23 cellular contexts compared by ENCODE assay signal in the genomic region with DNA sequence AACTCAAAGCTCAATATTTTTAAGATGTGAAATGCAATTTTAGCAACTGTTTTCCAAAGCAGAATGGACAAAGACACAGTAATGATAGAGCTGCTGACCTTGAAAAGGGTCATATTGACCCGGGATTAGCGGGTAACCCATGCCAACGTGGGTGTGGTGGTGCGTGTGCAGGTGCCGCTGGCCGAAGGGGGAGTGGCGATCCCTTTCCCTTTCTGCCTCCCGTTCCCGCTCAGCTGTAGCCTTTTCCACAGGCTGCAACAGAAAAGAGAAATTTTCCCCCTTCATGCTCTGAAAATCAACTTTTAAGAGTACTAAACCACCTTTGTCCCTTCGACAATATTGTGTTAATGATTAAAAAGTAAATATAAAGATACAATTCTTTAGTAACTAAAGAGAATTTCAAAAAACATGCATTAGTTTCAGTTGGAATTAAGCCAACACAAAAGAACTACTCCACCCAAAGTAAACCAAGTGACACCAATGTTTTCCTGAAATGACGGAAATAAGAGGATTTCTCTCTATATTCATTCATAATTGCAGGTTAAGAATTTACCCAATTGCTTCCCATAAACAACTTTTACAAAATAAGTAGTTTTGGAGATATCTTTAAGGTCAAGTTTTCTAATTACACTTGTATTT.
A peak's percentile ranks its signal among the peaks of the same experiment; 100 is the strongest.
DNase-seq lines count a peak whose midpoint lies in the region; ATAC-seq, FAIRE-seq and TF ChIP-seq lines count a peak whose summit lies in the region.
"Had no signal": no experiment of that assay in that cellular context is flagged by ENCODE, and none has a peak within 500 bp of the region (broad histone marks: within the 10 kb centered on the region; RNA-seq: fewer than 3 reads in every experiment).

No MANE protein-coding gene starts in this region.

- no peak for ATAC-seq in Panc1
- ATAC-seq in left colon, result peak; percentile 92
- no peak for ATAC-seq in GM18861 (IDR thresholded peaks at IDR 0.05; ENCODE audit: unreplicated experiment)
- no peak for ATAC-seq in activated CD4-positive, CD25-positive, alpha-beta regulatory T cell treated with anti-CD3 and anti-CD28 coated beads, Interleukin-2, amount 50 U/mL, for 24 hours

- H3K9me3 ChIP-seq in Panc1 (ENCODE audit: control insufficient read depth, insufficient read depth, low read depth, low read length) (no peaks in the 10 kb centered on the region), small intestine (ENCODE audit: control insufficient read depth, low read depth) (no peaks in the 10 kb centered on the region)
- H3K9me3 ChIP-seq: BLaER1 treated with 17β-estradiol and CSF1 and Interleukin-3, amounts not matched to agents 10 nM and 100 nM; uterus had no signal

- H3K4me3 ChIP-seq in Panc1 (ENCODE audit: low read depth in 2 of 2, low read length in 2 of 2), result no peak overlapping the region
- H3K4me3 ChIP-seq in small intestine (ENCODE audit: low read depth in 1 of 2, low read length in 2 of 2), result no peak overlapping the region
- H3K4me3 ChIP-seq: BLaER1 treated with 17β-estradiol and CSF1 and Interleukin-3, amounts not matched to agents 10 nM and 100 nM; smooth muscle cell; uterus had no signal

- in situ Hi-C loops in Panc1 (cut with HindIII; ENCODE audit: low pct_unique_long_range_greater_than_20kb, low sequenced_read_pairs), result no loop called here

- TF ChIP-seq CTCF in Panc1 (IDR thresholded peaks at IDR 0.05), result no peak

- no TSS peak for BruUV-seq in Panc1 (replicated peaks; lab: Mats Ljungman, UMichigan)

- POLR2A ChIA-PET in Panc1 (lab: Charles Lee), result no interaction called here

- H3K27me3 ChIP-seq in Panc1 (ENCODE audit: control insufficient read depth, insufficient read depth, low read length), result no peaks in the 10 kb centered on the region
- peaks cover 0 to 2% of the 10 kb centered on the region in 2 donors for H3K27me3 ChIP-seq in small intestine (ENCODE audit: control insufficient read depth in 2 of 2, insufficient read depth in 2 of 2, low read length in 2 of 2)
- H3K27me3 ChIP-seq: uterus had no signal

- H3K36me3 ChIP-seq in Panc1 (ENCODE audit: control insufficient read depth, insufficient read depth, low read length) (no peaks in the 10 kb centered on the region), small intestine (ENCODE audit: control insufficient read depth in 2 of 2, insufficient read depth in 2 of 2, low read length in 2 of 2) (peaks cover 4% of the 10 kb centered on the region in 2 donors)
- H3K36me3 ChIP-seq: uterus had no signal

- CTCF ChIA-PET in Panc1 (lab: Charles Lee), result no interaction called here

- DNase-seq in DMS53 treated with DMSO at 0.1 percent for 48 hours (lab: John Stamatoyannopoulos, UW; ENCODE audit: unreplicated experiment) (peak; percentile 77), Panc1 (ENCODE audit: low read depth, low spot score) (no peak), left colon (peak; percentile 53 to 65), small intestine (peak; percentile 47), RPMI8226 (no peak)
- DNase-seq in activated CD4-positive, alpha-beta T cell treated with anti-CD3 and anti-CD28 coated beads for 1 hour, result no peak
- DNase-seq: activated CD4-positive, alpha-beta memory T cell treated with anti-CD3 and anti-CD28 coated beads for 36 hours; activated effector memory CD4-positive, alpha-beta T cell treated with Interleukin-2 at 50 U/mL for 16 hours; activated naive CD8-positive, alpha-beta T cell treated with anti-CD3 and anti-CD28 coated beads, Interleukin-2, amount 10 ng/mL, durations not matched to agents 7 days and 5 days; HFFc6; kidney glomerular epithelial cell; NCI-H1436; NCI-H2171 treated with DMSO at 0.1 percent for 48 hours; NCI-H526 treated with DMSO at 0.1 percent for 48 hours; stimulated activated CD4-positive, alpha-beta T cell treated with anti-CD3 and anti-CD28 coated beads, Interleukin-2, amount 100 ng/mL, for 24 hours; substantia nigra; T1000; uterus had no signal

- FAIRE-seq in small intestine (lab: Jason Lieb, UNC), result no peak
- FAIRE-seq: astrocyte had no signal

- peak overlapping the region; percentile 92 for H3K27ac ChIP-seq in Panc1 (ENCODE audit: low read length)
- peak overlapping the region in 1 of 2 donors; percentile 5 for H3K27ac ChIP-seq in small intestine (ENCODE audit: low read depth in 1 of 2, low read length in 1 of 2)
- H3K27ac ChIP-seq: BLaER1 treated with 17β-estradiol and CSF1 and Interleukin-3, amounts not matched to agents 10 nM and 100 nM; uterus had no signal

- intact Hi-C loops in Panc1 (cut with micrococcal nuclease; ENCODE audit: unreplicated experiment) (no loop called here), left colon (cut with DNase I, micrococcal nuclease) (no loop called here)

- H3K4me1 ChIP-seq in Panc1 (ENCODE audit: control insufficient read depth, insufficient read depth, low read length) (peaks cover 28% of the 10 kb centered on the region), small intestine (ENCODE audit: control insufficient read depth in 2 of 2, insufficient read depth in 1 of 2, low read depth in 1 of 2, low read length in 1 of 2) (peaks cover 2% of the 10 kb centered on the region in 2 donors)
- H3K4me1 ChIP-seq: uterus had no signal

- 19 to 72% (median 38%) methylated on average over 11 of the region's 11 CpGs for WGBS in small intestine, 3 donors

Comparison
In these comparisons a context has a peak if more than half of its experiments do, and no peak if none do; other contexts are left out.
1. DNase-seq: peak in DMS53 treated with DMSO at 0.1 percent for 48 hours (single experiment), left colon (2 of 2) and small intestine (single experiment); none in Panc1 (single experiment), activated CD4-positive, alpha-beta T cell treated with anti-CD3 and anti-CD28 coated beads for 1 hour (single experiment) and RPMI8226 (single experiment).